In the genomic region with DNA sequence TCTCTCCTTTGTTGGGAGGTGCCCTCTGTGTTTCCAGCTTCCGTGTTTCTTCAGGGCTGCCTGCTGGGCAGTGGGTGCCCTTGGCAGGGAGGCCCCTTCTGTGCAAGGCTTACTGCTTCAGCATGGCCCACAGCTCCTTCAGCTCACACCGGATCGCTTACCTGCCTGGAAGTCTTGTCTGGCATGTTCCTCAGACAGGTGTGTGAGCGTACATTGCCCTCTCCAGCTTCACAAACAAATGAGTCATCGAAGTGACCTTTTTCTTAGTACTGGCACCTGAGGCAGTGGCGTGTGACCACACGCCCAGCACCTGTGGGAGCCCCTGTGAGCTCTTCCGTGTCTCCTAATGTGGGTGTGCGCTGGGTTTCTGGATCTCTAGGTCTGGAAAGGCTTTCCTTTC, we compare ENCODE assay signal across 12 cellular contexts. TPM values are rescaled to one million over a fixed set of nuclear protein-coding genes. Genes with fewer than 3 reads are reported as not detected.
A peak's percentile ranks its signal among the peaks of the same experiment; 100 is the strongest.
DNase-seq lines count a peak whose midpoint lies in the region; ATAC-seq and TF ChIP-seq lines count a peak whose summit lies in the region.
"Had no signal": no experiment of that assay in that cellular context is flagged by ENCODE, and none has a peak within 500 bp of the region (broad histone marks: within the 10 kb centered on the region; RNA-seq: fewer than 3 reads in every experiment).

No MANE protein-coding gene starts in this region.

- peaks cover 2% of the 10 kb centered on the region for H3K36me3 Mint-ChIP-seq in activated CD8-positive, alpha-beta T cell treated with anti-CD3 and anti-CD28 coated beads for 36 hours (ENCODE audit: low read depth)
- H3K36me3 Mint-ChIP-seq in type B pancreatic cell: peaks cover 13% of the 10 kb centered on the region

- H3K9me3 ChIP-seq in lower lobe of right lung: no peaks in the 10 kb centered on the region

- no peaks in the 10 kb centered on the region for H3K27me3 ChIP-seq in lower lobe of right lung (ENCODE audit: low read depth)

- DNase-seq in NCI-H2171 treated with DMSO at 0.1 percent for 48 hours (lab: John Stamatoyannopoulos, UW) (peak; percentile 56), NCI-H2171 (lab: John Stamatoyannopoulos, UW) (no peak), lower lobe of right lung (peak; percentile 71), type B pancreatic cell (ENCODE audit: extremely low spot score, unreplicated experiment) (no peak), iPS-NIHi7 (ENCODE audit: extremely low spot score) (no peak)
- DNase-seq in activated CD8-positive, alpha-beta T cell treated with anti-CD3 and anti-CD28 coated beads for 36 hours: no peak
- no peak for DNase-seq in activated CD4-positive, alpha-beta T cell treated with anti-CD3 and anti-CD28 coated beads for 1 hour
- DNase-seq: activated naive CD8-positive, alpha-beta T cell treated with anti-CD3 and anti-CD28 coated beads for 36 hours; NCI-H1694 treated with DMSO at 0.1 percent for 48 hours had no signal

- H3K27ac ChIP-seq in lower lobe of right lung: peak overlapping the region; percentile 91

- H3K27ac Mint-ChIP-seq in activated CD8-positive, alpha-beta T cell treated with anti-CD3 and anti-CD28 coated beads for 36 hours: peak overlapping the region; percentile 12
- H3K27ac Mint-ChIP-seq in type B pancreatic cell: peak overlapping the region; percentile 90
- H3K27ac Mint-ChIP-seq: activated naive CD8-positive, alpha-beta T cell treated with anti-CD3 and anti-CD28 coated beads for 36 hours had no signal

- peaks cover 6% of the 10 kb centered on the region for H3K36me3 ChIP-seq in lower lobe of right lung

- CTCF ChIA-PET in activated CD8-positive, alpha-beta T cell treated with anti-CD3 and anti-CD28 coated beads for 36 hours (lab: Charles Lee): interaction anchor here (0.9 kb wide), 1 partner anchor 23 kb away, joined by 3 read pairs; no protein-coding TSS in a partner anchor

- peaks cover 65% of the 10 kb centered on the region for H3K4me1 ChIP-seq in lower lobe of right lung

- no peak for ATAC-seq in activated CD8-positive, alpha-beta T cell treated with anti-CD3 and anti-CD28 coated beads for 36 hours
- peak; percentile 14 to 38 for ATAC-seq in lower lobe of right lung
- ATAC-seq in HG03159 (IDR thresholded peaks at IDR 0.05; ENCODE audit: unreplicated experiment): no peak

- peaks cover 22% of the 10 kb centered on the region for H3K4me1 Mint-ChIP-seq in activated CD8-positive, alpha-beta T cell treated with anti-CD3 and anti-CD28 coated beads for 36 hours (ENCODE audit: low read depth)
- peaks cover 26% of the 10 kb centered on the region for H3K4me1 Mint-ChIP-seq in type B pancreatic cell (ENCODE audit: unreplicated experiment)

- no peak overlapping the region for H3K4me3 ChIP-seq in lower lobe of right lung

- POLR2A ChIA-PET in activated CD8-positive, alpha-beta T cell treated with anti-CD3 and anti-CD28 coated beads for 36 hours (lab: Charles Lee): no interaction called here

- H3K27me3 Mint-ChIP-seq in activated CD8-positive, alpha-beta T cell treated with anti-CD3 and anti-CD28 coated beads for 36 hours: no peaks in the 10 kb centered on the region
- no peaks in the 10 kb centered on the region for H3K27me3 Mint-ChIP-seq in type B pancreatic cell
- H3K27me3 Mint-ChIP-seq: activated naive CD8-positive, alpha-beta T cell treated with anti-CD3 and anti-CD28 coated beads for 36 hours had no signal

- H3K9me3 Mint-ChIP-seq in activated CD8-positive, alpha-beta T cell treated with anti-CD3 and anti-CD28 coated beads for 36 hours: no peaks in the 10 kb centered on the region
- H3K9me3 Mint-ChIP-seq in type B pancreatic cell: no peaks in the 10 kb centered on the region
- H3K9me3 Mint-ChIP-seq: activated naive CD8-positive, alpha-beta T cell treated with anti-CD3 and anti-CD28 coated beads for 36 hours had no signal

- TF ChIP-seq CTCF in activated CD8-positive, alpha-beta T cell treated with anti-CD3 and anti-CD28 coated beads for 36 hours (IDR thresholded peaks at IDR 0.05): no peak
- TF ChIP-seq CTCF in lower lobe of right lung (IDR thresholded peaks at IDR 0.05) (no peak), type B pancreatic cell (conservative IDR thresholded peaks at IDR 0.05) (no peak)

- H3K4me3 Mint-ChIP-seq in activated CD8-positive, alpha-beta T cell treated with anti-CD3 and anti-CD28 coated beads for 36 hours: no peak overlapping the region
- H3K4me3 Mint-ChIP-seq in type B pancreatic cell: peak overlapping the region; percentile 91
- H3K4me3 Mint-ChIP-seq: activated naive CD8-positive, alpha-beta T cell treated with anti-CD3 and anti-CD28 coated beads for 36 hours had no signal

- intact Hi-C loops in activated CD8-positive, alpha-beta T cell treated with anti-CD3 and anti-CD28 coated beads for 36 hours (cut with micrococcal nuclease): no loop called here
- intact Hi-C loops in lower lobe of right lung (cut with DNase I): no loop called here

RNA-seq across cellular contexts. Expression of gene RAB40C, which starts 3.5 kb away (rescaled TPM):
- 1 to 10 TPM; 8.1 to 8.8 TPM for total RNA-seq in activated CD8-positive, alpha-beta T cell treated with anti-CD3 and anti-CD28 coated beads for 36 hours
- total RNA-seq in lower lobe of right lung (40.1 TPM), type B pancreatic cell (ENCODE audit: low replicate concordance) (21.4 and 26.5 TPM in 2 replicates)

RNA-seq across cellular contexts. Expression of gene PIGQ, which starts 23.6 kb away (rescaled TPM):
- total RNA-seq in activated CD8-positive, alpha-beta T cell treated with anti-CD3 and anti-CD28 coated beads for 36 hours: 10 to 100 TPM; 18.5 to 18.6 TPM
- total RNA-seq in lower lobe of right lung (68.9 TPM), type B pancreatic cell (ENCODE audit: low replicate concordance) (58.2 and 83.5 TPM in 2 replicates)

RNA-seq across cellular contexts. Expression of gene NHLRC4, which starts 26.6 kb away (rescaled TPM):
- total RNA-seq in activated CD8-positive, alpha-beta T cell treated with anti-CD3 and anti-CD28 coated beads for 36 hours: under 1 TPM; 0.41 to 0.72 TPM
- total RNA-seq in lower lobe of right lung: 2.7 TPM
- total RNA-seq in type B pancreatic cell (ENCODE audit: low replicate concordance): 0.52 and 1.4 TPM in 2 replicates

RNA-seq across cellular contexts. Expression of gene PRR35, which starts 33.2 kb away (rescaled TPM):
- not detected for total RNA-seq in activated CD8-positive, alpha-beta T cell treated with anti-CD3 and anti-CD28 coated beads for 36 hours
- total RNA-seq in lower lobe of right lung: not detected
- total RNA-seq in type B pancreatic cell (ENCODE audit: low replicate concordance): 0.12 TPM in 2 replicates
- total RNA-seq: A673; activated naive CD8-positive, alpha-beta T cell treated with anti-CD3 and anti-CD28 coated beads for 36 hours; T-helper 2 cell treated with Interferon-gamma antibody and Interleukin-4, amounts not matched to agents 100 ng/mL and 5 ng/mL, for 36 hours had no signal

RNA-seq across cellular contexts. Expression of gene WFIKKN1, which starts 37.4 kb away (rescaled TPM):
- total RNA-seq in activated CD8-positive, alpha-beta T cell treated with anti-CD3 and anti-CD28 coated beads for 36 hours: under 1 TPM in 1 of 2 experiments, not detected in 1; 0.25 TPM
- total RNA-seq in lower lobe of right lung (1.2 TPM), type B pancreatic cell (ENCODE audit: low replicate concordance) (0.71 and 9.0 TPM in 2 replicates)

Comparison
In these comparisons a context has a peak if more than half of its experiments do, and no peak if none do; other contexts are left out.
1. DNase-seq: peak in NCI-H2171 treated with DMSO at 0.1 percent for 48 hours (single experiment) and lower lobe of right lung (single experiment); none in NCI-H2171 (single experiment), activated CD8-positive, alpha-beta T cell treated with anti-CD3 and anti-CD28 coated beads for 36 hours (single experiment), type B pancreatic cell (single experiment), activated CD4-positive, alpha-beta T cell treated with anti-CD3 and anti-CD28 coated beads for 1 hour (single experiment) and iPS-NIHi7 (single experiment).
2. ATAC-seq: peak in lower lobe of right lung (2 of 2); none in activated CD8-positive, alpha-beta T cell treated with anti-CD3 and anti-CD28 coated beads for 36 hours (single experiment) and HG03159 (single experiment).